In the genomic region with DNA sequence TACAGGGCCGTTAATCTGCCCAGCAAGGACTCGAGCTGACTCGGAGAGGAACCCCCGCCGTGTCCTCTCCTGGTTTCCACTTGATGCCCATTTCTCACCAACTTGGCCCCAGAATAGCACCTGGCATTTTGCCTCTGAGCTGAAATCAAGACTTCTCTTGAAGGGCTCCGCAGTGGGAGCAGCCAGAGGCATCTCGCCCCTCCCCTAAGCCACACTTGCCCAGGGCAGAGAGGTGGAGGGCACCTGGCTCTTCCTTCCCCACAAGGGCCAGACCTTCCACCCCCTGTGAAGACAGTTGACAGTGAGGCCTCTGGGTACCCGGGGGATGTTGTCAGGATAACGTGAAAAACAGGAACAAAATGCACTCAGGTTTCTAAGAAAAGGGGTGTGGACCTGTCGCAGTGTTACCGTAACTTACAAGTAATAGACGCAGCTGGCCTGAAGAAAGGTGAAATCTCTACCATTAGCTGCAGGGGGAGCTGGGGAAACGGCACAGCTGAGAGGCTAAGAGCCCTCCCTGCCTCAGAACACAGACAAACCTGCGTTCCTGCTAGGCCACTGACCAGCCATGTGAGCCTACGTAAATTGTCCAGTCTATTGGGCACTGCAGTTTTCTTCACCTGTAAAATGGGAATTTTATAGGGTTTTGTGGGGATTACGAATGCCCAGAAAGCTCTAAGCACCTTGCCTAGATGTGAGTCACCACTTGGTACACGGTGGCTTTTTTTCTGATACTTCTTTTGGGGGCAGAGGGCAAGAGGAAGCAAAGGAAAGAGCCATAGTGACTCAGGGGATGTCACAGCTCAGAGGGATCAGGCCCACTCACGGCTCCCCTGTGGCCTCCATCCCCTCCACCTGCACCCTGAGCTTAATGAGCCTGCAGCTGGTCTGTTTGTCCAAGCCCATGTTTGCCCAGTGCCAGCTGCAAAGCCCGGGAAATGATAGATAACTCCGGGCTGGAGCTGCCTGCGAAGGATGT, we compare ENCODE assay signal across 9 cellular contexts. TPM values are rescaled to one million over a fixed set of nuclear protein-coding genes. Genes with fewer than 3 reads are reported as not detected.
DNase-seq lines count a peak whose midpoint lies in the region; ATAC-seq and TF ChIP-seq lines count a peak whose summit lies in the region.
"Had no signal": no experiment of that assay in that cellular context is flagged by ENCODE, and none has a peak within 500 bp of the region (broad histone marks: within the 10 kb centered on the region; RNA-seq: fewer than 3 reads in every experiment).

No MANE protein-coding gene starts in this region.

- intact Hi-C loops in head of caudate nucleus (cut with DNase I), result no loop called here

- no peaks in the 10 kb centered on the region for H3K9me3 Mint-ChIP-seq in WTC11
- H3K9me3 Mint-ChIP-seq: naive thymus-derived CD8-positive, alpha-beta T cell had no signal

- TF ChIP-seq CTCF in WTC11 (IDR thresholded peaks at IDR 0.05), result no peak

- H3K27me3 Mint-ChIP-seq in WTC11 (ENCODE audit: low read depth), result peaks cover 37% of the 10 kb centered on the region

- peak; percentile 30 for DNase-seq in NCI-H2227 (lab: John Stamatoyannopoulos, UW; ENCODE audit: unreplicated experiment)
- no peak for DNase-seq in NCI-H2227 treated with DMSO at 0.1 percent for 48 hours (lab: John Stamatoyannopoulos, UW)
- peak; percentile 68 for DNase-seq in LoVo (ENCODE audit: low spot score)
- peak; percentile 52 for DNase-seq in WTC11 (ENCODE audit: low spot score)
- DNase-seq in kidney tubule cell (ENCODE audit: low spot score), result peak; percentile 89
- no peak for DNase-seq in head of caudate nucleus

- H3K36me3 Mint-ChIP-seq in WTC11, result no peaks in the 10 kb centered on the region

- CTCF ChIA-PET in WTC11 (lab: Charles Lee), result interaction anchor here (0.6 to 7.1 kb wide), 16 partner anchors 11 to 587 kb away, joined by 3 to 105 read pairs (median 5); no protein-coding TSS in a partner anchor

- POLR2A ChIA-PET in WTC11 (lab: Charles Lee), result no interaction called here

- ATAC-seq in WTC11 (peak; percentile 56), HG03460 (IDR thresholded peaks at IDR 0.05; ENCODE audit: unreplicated experiment) (no peak), HG02642 (IDR thresholded peaks at IDR 0.05; ENCODE audit: poor library complexity, unreplicated experiment) (no peak)

- no peak overlapping the region for H3K27ac Mint-ChIP-seq in WTC11

- H3K4me3 Mint-ChIP-seq in WTC11, result no peak overlapping the region
- H3K4me3 Mint-ChIP-seq: naive thymus-derived CD8-positive, alpha-beta T cell had no signal

- peaks cover 42% of the 10 kb centered on the region for H3K4me1 Mint-ChIP-seq in WTC11

TF ChIP-seq in WTC11, 78 proteins besides CTCF, POLR2A, EP300 and RAD21:
- TF ChIP-seq ETV6 (CRISPR knock-in tag; IDR thresholded peaks at IDR 0.05), result no peak
- TF ChIP-seq, protein P1, sequence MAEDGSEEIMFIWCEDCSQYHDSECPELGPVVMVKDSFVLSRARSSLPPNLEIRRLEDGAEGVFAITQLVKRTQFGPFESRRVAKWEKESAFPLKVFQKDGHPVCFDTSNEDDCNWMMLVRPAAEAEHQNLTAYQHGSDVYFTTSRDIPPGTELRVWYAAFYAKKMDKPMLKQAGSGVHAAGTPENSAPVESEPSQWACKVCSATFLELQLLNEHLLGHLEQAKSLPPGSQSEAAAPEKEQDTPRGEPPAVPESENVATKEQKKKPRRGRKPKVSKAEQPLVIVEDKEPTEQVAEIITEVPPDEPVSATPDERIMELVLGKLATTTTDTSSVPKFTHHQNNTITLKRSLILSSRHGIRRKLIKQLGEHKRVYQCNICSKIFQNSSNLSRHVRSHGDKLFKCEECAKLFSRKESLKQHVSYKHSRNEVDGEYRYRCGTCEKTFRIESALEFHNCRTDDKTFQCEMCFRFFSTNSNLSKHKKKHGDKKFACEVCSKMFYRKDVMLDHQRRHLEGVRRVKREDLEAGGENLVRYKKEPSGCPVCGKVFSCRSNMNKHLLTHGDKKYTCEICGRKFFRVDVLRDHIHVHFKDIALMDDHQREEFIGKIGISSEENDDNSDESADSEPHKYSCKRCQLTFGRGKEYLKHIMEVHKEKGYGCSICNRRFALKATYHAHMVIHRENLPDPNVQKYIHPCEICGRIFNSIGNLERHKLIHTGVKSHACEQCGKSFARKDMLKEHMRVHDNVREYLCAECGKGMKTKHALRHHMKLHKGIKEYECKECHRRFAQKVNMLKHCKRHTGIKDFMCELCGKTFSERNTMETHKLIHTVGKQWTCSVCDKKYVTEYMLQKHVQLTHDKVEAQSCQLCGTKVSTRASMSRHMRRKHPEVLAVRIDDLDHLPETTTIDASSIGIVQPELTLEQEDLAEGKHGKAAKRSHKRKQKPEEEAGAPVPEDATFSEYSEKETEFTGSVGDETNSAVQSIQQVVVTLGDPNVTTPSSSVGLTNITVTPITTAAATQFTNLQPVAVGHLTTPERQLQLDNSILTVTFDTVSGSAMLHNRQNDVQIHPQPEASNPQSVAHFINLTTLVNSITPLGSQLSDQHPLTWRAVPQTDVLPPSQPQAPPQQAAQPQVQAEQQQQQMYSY (CRISPR knock-in tag; IDR thresholded peaks at IDR 0.05), result 0 out of 2 replicates have a peak, but pooled peaks have one; percentile 45

RNA-seq across cellular contexts. Expression of a gene that starts 18.6 kb away (rescaled TPM):
- total RNA-seq in WTC11 (2021), result 0.11 to 0.17 TPM in 2 of 3 replicates, not detected in the other

Comparison
In these comparisons a context has a peak if more than half of its experiments do, and no peak if none do; other contexts are left out.
1. DNase-seq: peak in NCI-H2227 (single experiment), LoVo (single experiment), WTC11 (single experiment) and kidney tubule cell (single experiment); none in NCI-H2227 treated with DMSO at 0.1 percent for 48 hours (single experiment) and head of caudate nucleus (0 of 42).